Comparison of ENCODE assay signal across 8 cellular contexts in the genomic region with DNA sequence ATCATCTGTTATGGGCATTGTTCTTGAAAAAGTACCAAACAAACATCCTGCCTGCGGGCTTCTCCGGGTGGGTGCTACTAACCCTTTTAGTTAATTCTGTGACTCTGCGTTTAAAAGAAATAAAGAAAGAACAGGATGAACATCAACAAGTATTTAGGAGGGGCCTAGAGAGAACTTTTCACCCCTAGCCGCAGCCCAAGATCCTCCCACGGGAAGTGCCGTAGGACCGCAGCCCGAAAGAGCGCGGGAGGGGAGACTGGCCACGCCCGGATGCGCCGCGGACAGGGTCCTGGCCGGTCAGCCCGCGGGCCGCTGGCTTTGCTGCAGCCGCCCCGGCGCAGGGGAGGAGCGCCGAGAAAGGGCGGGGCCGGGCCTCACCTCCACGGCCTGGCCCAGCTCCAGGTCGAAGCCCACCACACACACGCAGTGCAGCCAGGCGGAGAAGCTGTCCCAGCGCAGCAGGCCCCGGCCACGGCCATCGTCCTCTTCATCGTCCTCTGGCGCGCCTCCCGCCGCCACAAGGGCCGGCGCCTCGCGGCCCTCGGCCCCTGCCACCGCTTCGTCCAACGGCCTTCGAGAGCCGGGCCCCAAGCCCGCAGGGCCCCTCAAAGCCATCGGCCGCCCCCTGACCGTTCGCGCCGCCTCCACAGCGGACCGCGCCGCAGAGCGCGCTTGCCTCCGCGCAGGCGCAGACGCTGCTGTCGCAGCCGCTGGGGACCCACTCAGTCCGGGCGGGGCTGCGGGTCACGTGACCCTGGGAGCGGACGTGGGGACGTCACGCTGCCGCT. TPM values are rescaled to one million over a fixed set of nuclear protein-coding genes. Genes with fewer than 3 reads are reported as not detected.
DNase-seq lines count a peak whose midpoint lies in the region; ATAC-seq and TF ChIP-seq lines count a peak whose summit lies in the region.

A gene with protein sequence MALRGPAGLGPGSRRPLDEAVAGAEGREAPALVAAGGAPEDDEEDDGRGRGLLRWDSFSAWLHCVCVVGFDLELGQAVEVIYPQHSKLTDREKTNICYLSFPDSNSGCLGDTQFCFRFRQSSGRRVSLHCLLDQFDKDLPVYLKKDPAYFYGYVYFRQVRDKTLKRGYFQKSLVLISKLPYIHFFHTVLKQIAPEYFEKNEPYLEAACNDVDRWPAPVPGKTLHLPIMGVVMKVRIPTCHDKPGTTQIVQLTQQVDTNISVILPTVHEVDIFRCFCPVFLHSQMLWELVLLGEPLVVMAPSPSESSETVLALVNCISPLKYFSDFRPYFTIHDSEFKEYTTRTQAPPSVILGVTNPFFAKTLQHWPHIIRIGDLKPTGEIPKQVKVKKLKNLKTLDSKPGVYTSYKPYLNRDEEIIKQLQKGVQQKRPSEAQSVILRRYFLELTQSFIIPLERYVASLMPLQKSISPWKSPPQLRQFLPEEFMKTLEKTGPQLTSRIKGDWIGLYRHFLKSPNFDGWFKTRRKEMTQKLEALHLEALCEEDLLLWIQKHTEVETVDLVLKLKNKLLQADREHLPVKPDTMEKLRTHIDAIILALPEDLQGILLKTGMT (minus strand): TSS at position 674 of the 788 bp plus-strand sequence. CDS start 59 bp downstream, at position 615.

- intact Hi-C loops in heart right ventricle (cut with DNase I) = loop anchor here in 8 of 10 donors (1.0 to 10.0 kb wide), 5 partner anchors 62 to 65 kb away; a partner anchor contains a TSS
- intact Hi-C loops in posterior vena cava (cut with DNase I) = no loop called here

- WGBS in heart right ventricle, 2 donors = 0% methylated on average over 72 to 77 of the region's 77 CpGs
- WGBS in upper lobe of left lung, 2 donors = 0% methylated on average over 16 to 27 of the region's 77 CpGs

- in situ Hi-C loops in GM13976 (cut with MboI; ENCODE audit: low sequenced_read_pairs, unreplicated experiment) = no loop called here

- DNase-seq in GM13976 (ENCODE audit: low spot score) (peak; percentile 98), NCI-H1436 treated with DMSO at 0.1 percent for 48 hours (lab: John Stamatoyannopoulos, UW) (peak; percentile 7), T-helper 1 cell (peak; percentile 92 to 97 (median 95)), amniotic epithelial cell (ENCODE audit: low read depth) (peak; percentile 90), heart right ventricle (peak; percentile 96 to 98), posterior vena cava (ENCODE audit: low spot score) (peak; percentile 99), upper lobe of left lung (peak; percentile 98 to 100)

- ATAC-seq in HG02840 (IDR thresholded peaks at IDR 0.05; ENCODE audit: low FRiP score, unreplicated experiment) (peak; percentile 80), heart right ventricle (peak; percentile 94 to 99 (median 97)), upper lobe of left lung (ENCODE audit: low FRiP score in 2 of 2) (peak; percentile 93 to 97)

- H3K9me3 ChIP-seq in heart right ventricle (no peaks in the 10 kb centered on the region), upper lobe of left lung (no peaks in the 10 kb centered on the region)

- H3K4me3 ChIP-seq in heart right ventricle = peak within 1 kb of the TSS; percentile 70 to 100 (median 92)
- H3K4me3 ChIP-seq in upper lobe of left lung = peak within 1 kb of the TSS; percentile 69 to 98 (median 96)

- peaks cover 4 to 47% (median 40%) of the 10 kb centered on the region in 9 donors for H3K4me1 ChIP-seq in heart right ventricle
- H3K4me1 ChIP-seq in upper lobe of left lung = peaks cover 26 to 37% (median 32%) of the 10 kb centered on the region in 4 donors

- H3K27me3 ChIP-seq in heart right ventricle (no peaks in the 10 kb centered on the region), upper lobe of left lung (no peaks in the 10 kb centered on the region)

- H3K36me3 ChIP-seq in heart right ventricle (peaks cover 0 to 7% (median 0%) of the 10 kb centered on the region in 9 donors), upper lobe of left lung (no peaks in the 10 kb centered on the region)

- TF ChIP-seq EP300 in upper lobe of left lung (IDR thresholded peaks at IDR 0.05) = peak in 1 of 4 donors; percentile 30

- TF ChIP-seq CTCF in GM13976 (IDR thresholded peaks at IDR 0.05; ENCODE audit: borderline replicate concordance, control extremely low read depth, extremely low read depth, insufficient read depth, missing control alignments) = no peak
- TF ChIP-seq CTCF in heart right ventricle (IDR thresholded peaks at IDR 0.05) = peak in 2 of 9 donors; percentile 6 to 12
- TF ChIP-seq CTCF in upper lobe of left lung (IDR thresholded peaks at IDR 0.05) = peak in 4 of 6 experiments; percentile 23 to 44 (median 32)

- H3K27ac ChIP-seq in heart right ventricle (peak within 1 kb of the TSS; percentile 97 to 100 (median 99)), upper lobe of left lung (peak within 1 kb of the TSS; percentile 97 to 100 (median 98))

- TF ChIP-seq POLR2A in upper lobe of left lung (IDR thresholded peaks at IDR 0.05) = peak; percentile 77 to 99 (median 97)

RNA-seq across cellular contexts. Expression of the gene that starts here (rescaled TPM):
- 10 to 100 TPM; 13.0 to 28.9 (median 20.0) TPM for total RNA-seq in heart right ventricle
- 10 to 100 TPM in 1 of 2 donors, 1 to 10 TPM in 1; 4.3 to 11.0 TPM for polyA plus RNA-seq in heart right ventricle
- 10 to 100 TPM; 32.5 to 35.9 TPM for total RNA-seq in posterior vena cava
- 10 to 100 TPM; 11.7 to 67.6 (median 23.8) TPM for total RNA-seq in upper lobe of left lung

Comparison
In these comparisons a context has a peak if more than half of its experiments do, and no peak if none do; other contexts are left out.
1. Peak in every context shown above with its lines: DNase-seq, ATAC-seq, H3K4me3 ChIP-seq and H3K27ac ChIP-seq.
2. DNase-seq: peak in every context shown above with its lines; median percentile 99 in posterior vena cava; 99 in upper lobe of left lung; 98 in GM13976; 97 in heart right ventricle; 95 in T-helper 1 cell; 90 in amniotic epithelial cell; 7 in NCI-H1436 treated with DMSO at 0.1 percent for 48 hours.
3. intact Hi-C loops: an anchor here in heart right ventricle (1.0 to 10.0 kb wide); none called in posterior vena cava.